In the genomic region with DNA sequence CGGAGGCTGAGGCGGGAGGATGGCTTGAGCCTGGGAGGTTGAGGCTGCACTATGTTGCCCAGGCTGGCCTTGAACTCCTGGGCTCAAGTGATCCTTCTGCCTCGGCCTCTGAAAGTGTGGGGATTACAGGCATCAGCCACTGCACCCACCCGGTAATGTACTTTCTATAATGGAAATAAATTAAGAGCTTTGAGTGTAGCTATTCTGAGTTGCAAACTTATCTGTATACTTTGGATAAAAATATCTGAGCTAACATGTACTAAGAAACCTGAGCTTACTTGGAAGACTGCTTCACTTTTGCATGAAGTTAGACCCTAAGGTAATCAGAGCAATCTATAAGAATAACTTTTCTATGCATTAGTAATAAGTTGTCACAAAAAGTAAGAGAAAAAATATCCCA, we compare ENCODE assay signal across 27 cellular contexts.
"Had no signal": no experiment of that assay in that cellular context is flagged by ENCODE, and none has a peak within 500 bp of the region (broad histone marks: within the 10 kb centered on the region; RNA-seq: fewer than 3 reads in every experiment).

No MANE protein-coding gene starts in this region.

- H3K27ac ChIP-seq: stomach, suprapubic skin, testis, thoracic aorta, thyroid gland, tibial artery, tibial nerve, transverse colon, upper lobe of left lung, upper lobe of right lung, uterus, vagina had no signal

- H3K4me3 ChIP-seq: stomach, suprapubic skin, testis, thoracic aorta, thyroid gland, tibial artery, tibial nerve, transverse colon, upper lobe of left lung, upper lobe of right lung, uterus, vagina had no signal

- H3K36me3 ChIP-seq: stomach, suprapubic skin, thoracic aorta, thyroid gland, tibial artery, transverse colon, upper lobe of left lung, upper lobe of right lung, uterus, vagina had no signal

- H3K9me3 ChIP-seq: stomach, suprapubic skin, testis, thoracic aorta, thyroid gland, tibial artery, tibial nerve, transverse colon, upper lobe of right lung, uterus, vagina had no signal

- H3K4me1 ChIP-seq: stomach, suprapubic skin, testis, thyroid gland, tibial artery, tibial nerve, transverse colon, upper lobe of left lung, upper lobe of right lung, uterus, vagina had no signal

- FAIRE-seq: urothelium cell line had no signal

- DNase-seq: stimulated activated CD4-positive, alpha-beta T cell treated with anti-CD3 and anti-CD28 coated beads, Interleukin-2, amount 100 ng/mL, for 48 hours; stimulated activated CD4-positive, alpha-beta T cell treated with anti-CD3 and anti-CD28 coated beads, Interleukin-4, amount 100 ng/mL, for 1 hour; stimulated activated CD4-positive, alpha-beta T cell treated with anti-CD3 and anti-CD28 coated beads, Interleukin-4, amount 100 ng/mL, for 24 hours; stimulated activated CD4-positive, alpha-beta T cell treated with anti-CD3 and anti-CD28 coated beads, Interleukin-4, amount 100 ng/mL, for 4 hours; stimulated activated CD8-positive, alpha-beta memory T cell treated with anti-CD3 and anti-CD28 coated beads, Interleukin-4, amount 100 ng/mL, for 48 hours; stimulated activated naive B cell treated with anti-CD40 and anti-IgM and Interleukin-4, amounts not matched to agents 10 μg/mL and 1 μg/mL and 100 μg/mL, for 72 hours; stimulated activated naive CD4-positive, alpha-beta T cell; stimulated activated naive CD4-positive, alpha-beta T cell treated with Interleukin-2 at 50 U/mL for 16 hours; stimulated activated naive CD8-positive, alpha-beta T cell treated with anti-CD3 and anti-CD28 coated beads, Interleukin-15, amount 100 ng/mL, for 72 hours; stimulated activated naive CD8-positive, alpha-beta T cell treated with anti-CD3 and anti-CD28 coated beads, Interleukin-15, Interleukin-2, amounts not matched to agents 100 U/mL and 50 U/mL, for 24 hours; stomach; substantia nigra; testis; thyroid gland; tibial artery; transverse colon; trophoblast cell; upper lobe of left lung; upper lobe of right lung; uterus had no signal

- ATAC-seq: stimulated activated effector memory CD8-positive, alpha-beta T cell treated with anti-CD3 and anti-CD28 coated beads, Interleukin-12 subunit alpha, Interleukin-12 subunit beta, amount 100 ng/mL, for 72 hours; stimulated activated memory B cell treated with anti-CD40 and anti-IgM and Interleukin-4, amounts not matched to agents 10 μg/mL and 1 μg/mL and 100 μg/mL, for 72 hours; stimulated activated naive B cell treated with anti-CD40 and anti-IgM and Interleukin-4, amounts not matched to agents 10 μg/mL and 1 μg/mL and 100 μg/mL, for 72 hours; stimulated activated naive CD8-positive, alpha-beta T cell treated with anti-CD3 and anti-CD28 coated beads, Interleukin-15, amount 100 ng/mL, for 72 hours; stimulated activated naive CD8-positive, alpha-beta T cell treated with anti-CD3 and anti-CD28 coated beads, Interleukin-15, Interleukin-2, amounts not matched to agents 100 U/mL and 50 U/mL, for 24 hours; upper lobe of right lung had no signal

- H3K27me3 ChIP-seq: stomach, suprapubic skin, testis, thyroid gland, tibial artery, tibial nerve, transverse colon, upper lobe of left lung, upper lobe of right lung, uterus, vagina had no signal
